1 cellular context compared by ENCODE assay signal in the genomic region with DNA sequence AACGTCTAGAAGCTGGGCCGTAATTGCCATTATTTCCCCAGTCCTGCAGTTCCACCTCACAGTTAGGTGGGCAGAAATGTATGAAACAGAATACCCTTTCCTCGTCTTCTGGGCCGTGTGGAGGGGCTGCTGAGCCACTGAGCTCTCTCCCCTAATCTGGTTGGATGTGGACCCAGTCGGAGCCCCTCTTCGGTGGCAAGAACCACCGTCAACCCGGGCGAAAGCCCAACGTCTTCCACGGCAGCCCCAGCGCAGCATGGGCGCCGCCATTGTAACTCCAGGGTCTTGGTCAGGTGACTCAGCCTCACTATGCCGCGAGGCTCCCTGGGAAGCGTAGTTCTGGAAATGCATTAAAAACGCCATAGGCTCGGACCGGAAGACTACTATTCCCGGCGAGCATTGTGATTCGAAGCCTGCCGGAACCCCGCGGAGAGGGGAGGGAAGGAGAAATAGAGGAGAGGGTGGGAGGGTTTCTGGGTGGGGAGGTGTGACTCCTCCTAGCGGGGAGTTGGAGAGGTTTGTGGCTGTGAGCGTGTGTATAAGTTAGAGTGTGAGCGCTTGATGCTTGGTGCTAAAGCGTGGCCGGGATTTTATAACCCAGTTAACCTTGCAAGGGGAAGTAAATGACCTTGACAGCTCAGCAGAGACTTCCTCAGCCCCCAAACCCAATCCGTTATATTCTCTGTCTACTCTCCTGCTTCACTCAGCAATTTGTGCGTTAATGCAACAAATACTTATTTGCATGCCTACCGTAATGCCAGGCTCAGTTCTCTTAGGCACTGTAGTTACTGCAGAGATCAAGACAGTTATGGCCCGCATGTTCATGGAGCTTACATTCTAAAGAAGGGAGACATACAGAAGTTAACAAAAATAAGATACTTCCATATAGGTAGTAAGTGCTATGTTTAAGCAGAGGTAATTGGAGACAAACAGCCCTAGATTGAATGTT.
TF ChIP-seq lines count a peak whose summit lies in the region.

A gene with protein sequence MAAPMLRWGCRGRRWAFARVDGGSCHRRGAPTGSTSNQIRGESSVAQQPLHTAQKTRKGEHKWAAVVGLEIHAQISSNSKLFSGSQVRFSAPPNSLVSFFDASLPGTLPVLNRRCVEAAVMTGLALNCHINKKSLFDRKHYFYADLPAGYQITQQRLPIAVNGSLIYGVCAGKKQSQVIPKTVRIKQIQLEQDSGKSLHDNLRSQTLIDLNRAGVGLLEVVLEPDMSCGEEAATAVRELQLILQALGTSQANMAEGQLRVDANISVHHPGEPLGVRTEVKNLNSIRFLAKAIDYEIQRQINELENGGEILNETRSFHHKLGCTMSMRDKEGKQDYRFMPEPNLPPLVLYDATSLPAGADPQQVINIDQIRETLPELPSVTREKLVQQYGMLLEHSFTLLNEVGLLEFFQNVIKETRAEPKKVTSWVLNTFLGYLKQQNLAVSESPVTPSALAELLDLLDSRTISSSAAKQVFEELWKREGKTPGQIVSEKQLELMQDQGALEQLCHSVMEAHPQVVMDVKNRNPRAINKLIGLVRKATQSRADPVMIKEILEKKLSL (minus strand): TSS at position 295 of the 949 bp plus-strand sequence. CDS start 25 bp downstream, at position 270.

TF ChIP-seq in HepG2, 621 proteins besides CTCF, POLR2A, EP300 and RAD21 (continued from another document and continues in another):
- TF ChIP-seq, protein P1, sequence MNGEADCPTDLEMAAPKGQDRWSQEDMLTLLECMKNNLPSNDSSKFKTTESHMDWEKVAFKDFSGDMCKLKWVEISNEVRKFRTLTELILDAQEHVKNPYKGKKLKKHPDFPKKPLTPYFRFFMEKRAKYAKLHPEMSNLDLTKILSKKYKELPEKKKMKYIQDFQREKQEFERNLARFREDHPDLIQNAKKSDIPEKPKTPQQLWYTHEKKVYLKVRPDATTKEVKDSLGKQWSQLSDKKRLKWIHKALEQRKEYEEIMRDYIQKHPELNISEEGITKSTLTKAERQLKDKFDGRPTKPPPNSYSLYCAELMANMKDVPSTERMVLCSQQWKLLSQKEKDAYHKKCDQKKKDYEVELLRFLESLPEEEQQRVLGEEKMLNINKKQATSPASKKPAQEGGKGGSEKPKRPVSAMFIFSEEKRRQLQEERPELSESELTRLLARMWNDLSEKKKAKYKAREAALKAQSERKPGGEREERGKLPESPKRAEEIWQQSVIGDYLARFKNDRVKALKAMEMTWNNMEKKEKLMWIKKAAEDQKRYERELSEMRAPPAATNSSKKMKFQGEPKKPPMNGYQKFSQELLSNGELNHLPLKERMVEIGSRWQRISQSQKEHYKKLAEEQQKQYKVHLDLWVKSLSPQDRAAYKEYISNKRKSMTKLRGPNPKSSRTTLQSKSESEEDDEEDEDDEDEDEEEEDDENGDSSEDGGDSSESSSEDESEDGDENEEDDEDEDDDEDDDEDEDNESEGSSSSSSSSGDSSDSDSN (CRISPR knock-in tag; IDR thresholded peaks at IDR 0.05), result peak; percentile 38; the same call in 1 of the 2 replicates
- TF ChIP-seq ZC3H13 (CRISPR knock-in tag; IDR thresholded peaks at IDR 0.05) (no peak), TEAD3 (CRISPR knock-in tag; optimal IDR thresholded peaks at IDR 0.05; ENCODE audit: borderline replicate concordance) (peak; percentile 23), SP4 (CRISPR knock-in tag; IDR thresholded peaks at IDR 0.05) (peak; percentile 66), CAMTA2 (CRISPR knock-in tag; IDR thresholded peaks at IDR 0.05; ENCODE audit: borderline replicate concordance) (no peak), SMAD3 (CRISPR knock-in tag; IDR thresholded peaks at IDR 0.05) (peak; percentile 74; the same call in 1 of the 2 replicates), KLF13 (CRISPR knock-in tag; IDR thresholded peaks at IDR 0.05) (no peak), ZNF75D (CRISPR knock-in tag; IDR thresholded peaks at IDR 0.05; ENCODE audit: borderline replicate concordance) (no peak), ZNF883 (CRISPR knock-in tag; IDR thresholded peaks at IDR 0.05; ENCODE audit: not compliant biosample characterization) (peak; percentile 41), DMAP1 (CRISPR knock-in tag; IDR thresholded peaks at IDR 0.05) (peak; percentile 75), HOXD1 (CRISPR knock-in tag; IDR thresholded peaks at IDR 0.05) (no peak), NFIC (IDR thresholded peaks at IDR 0.05; ENCODE audit: low read length) (peak; percentile 40; the same call in 1 of the 2 replicates), ZFP62 (CRISPR knock-in tag; IDR thresholded peaks at IDR 0.05) (no peak; the same call in 1 of the 2 replicates), ZNF121 (CRISPR knock-in tag; IDR thresholded peaks at IDR 0.05) (no peak), HNF4G (IDR thresholded peaks at IDR 0.05; ENCODE audit: borderline replicate concordance, low read depth, low read length) (no peak), HNF4G (CRISPR knock-in tag; IDR thresholded peaks at IDR 0.05; ENCODE audit: borderline replicate concordance, low read depth) (no peak), ZSCAN29 (CRISPR knock-in tag; conservative IDR thresholded peaks at IDR 0.05) (no peak), GTF3A (CRISPR knock-in tag; conservative IDR thresholded peaks at IDR 0.05) (no peak), ZNF441 (CRISPR knock-in tag; IDR thresholded peaks at IDR 0.05; ENCODE audit: borderline replicate concordance) (no peak), MBD4 (IDR thresholded peaks at IDR 0.05; ENCODE audit: borderline replicate concordance, low read length) (no peak), ZNF816 (CRISPR knock-in tag; IDR thresholded peaks at IDR 0.05; ENCODE audit: borderline replicate concordance) (no peak), ZNF543 (CRISPR knock-in tag; IDR thresholded peaks at IDR 0.05) (no peak), HOXA9 (CRISPR knock-in tag; IDR thresholded peaks at IDR 0.05; ENCODE audit: borderline replicate concordance) (0 out of 2 replicates have a peak, but pooled peaks have one; percentile 53), ZNF256 (CRISPR knock-in tag; conservative IDR thresholded peaks at IDR 0.05) (no peak), ZNF333 (CRISPR knock-in tag; IDR thresholded peaks at IDR 0.05; ENCODE audit: borderline replicate concordance) (peak; percentile 56; the same call in 1 of the 2 replicates), MED13 (CRISPR knock-in tag; IDR thresholded peaks at IDR 0.05) (no peak), ZNF33B (CRISPR knock-in tag; IDR thresholded peaks at IDR 0.05) (no peak), ZNF451 (CRISPR knock-in tag; IDR thresholded peaks at IDR 0.05) (no peak)
- TF ChIP-seq, protein P2, sequence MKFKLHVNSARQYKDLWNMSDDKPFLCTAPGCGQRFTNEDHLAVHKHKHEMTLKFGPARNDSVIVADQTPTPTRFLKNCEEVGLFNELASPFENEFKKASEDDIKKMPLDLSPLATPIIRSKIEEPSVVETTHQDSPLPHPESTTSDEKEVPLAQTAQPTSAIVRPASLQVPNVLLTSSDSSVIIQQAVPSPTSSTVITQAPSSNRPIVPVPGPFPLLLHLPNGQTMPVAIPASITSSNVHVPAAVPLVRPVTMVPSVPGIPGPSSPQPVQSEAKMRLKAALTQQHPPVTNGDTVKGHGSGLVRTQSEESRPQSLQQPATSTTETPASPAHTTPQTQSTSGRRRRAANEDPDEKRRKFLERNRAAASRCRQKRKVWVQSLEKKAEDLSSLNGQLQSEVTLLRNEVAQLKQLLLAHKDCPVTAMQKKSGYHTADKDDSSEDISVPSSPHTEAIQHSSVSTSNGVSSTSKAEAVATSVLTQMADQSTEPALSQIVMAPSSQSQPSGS (CRISPR knock-in tag; IDR thresholded peaks at IDR 0.05), result peak; percentile 67
- TF ChIP-seq, protein P3, sequence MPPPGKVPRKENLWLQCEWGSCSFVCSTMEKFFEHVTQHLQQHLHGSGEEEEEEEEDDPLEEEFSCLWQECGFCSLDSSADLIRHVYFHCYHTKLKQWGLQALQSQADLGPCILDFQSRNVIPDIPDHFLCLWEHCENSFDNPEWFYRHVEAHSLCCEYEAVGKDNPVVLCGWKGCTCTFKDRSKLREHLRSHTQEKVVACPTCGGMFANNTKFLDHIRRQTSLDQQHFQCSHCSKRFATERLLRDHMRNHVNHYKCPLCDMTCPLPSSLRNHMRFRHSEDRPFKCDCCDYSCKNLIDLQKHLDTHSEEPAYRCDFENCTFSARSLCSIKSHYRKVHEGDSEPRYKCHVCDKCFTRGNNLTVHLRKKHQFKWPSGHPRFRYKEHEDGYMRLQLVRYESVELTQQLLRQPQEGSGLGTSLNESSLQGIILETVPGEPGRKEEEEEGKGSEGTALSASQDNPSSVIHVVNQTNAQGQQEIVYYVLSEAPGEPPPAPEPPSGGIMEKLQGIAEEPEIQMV (CRISPR knock-in tag; IDR thresholded peaks at IDR 0.05; ENCODE audit: low read depth), result no peak
- TF ChIP-seq, protein P4, sequence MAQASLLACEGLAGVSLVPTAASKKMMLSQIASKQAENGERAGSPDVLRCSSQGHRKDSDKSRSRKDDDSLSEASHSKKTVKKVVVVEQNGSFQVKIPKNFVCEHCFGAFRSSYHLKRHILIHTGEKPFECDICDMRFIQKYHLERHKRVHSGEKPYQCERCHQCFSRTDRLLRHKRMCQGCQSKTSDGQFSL (CRISPR knock-in tag; IDR thresholded peaks at IDR 0.05), result 0 out of 2 replicates have a peak, but pooled peaks have one; percentile 24
- TF ChIP-seq, protein P5, sequence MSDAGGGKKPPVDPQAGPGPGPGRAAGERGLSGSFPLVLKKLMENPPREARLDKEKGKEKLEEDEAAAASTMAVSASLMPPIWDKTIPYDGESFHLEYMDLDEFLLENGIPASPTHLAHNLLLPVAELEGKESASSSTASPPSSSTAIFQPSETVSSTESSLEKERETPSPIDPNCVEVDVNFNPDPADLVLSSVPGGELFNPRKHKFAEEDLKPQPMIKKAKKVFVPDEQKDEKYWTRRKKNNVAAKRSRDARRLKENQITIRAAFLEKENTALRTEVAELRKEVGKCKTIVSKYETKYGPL (CRISPR knock-in tag; IDR thresholded peaks at IDR 0.05), result no peak
- TF ChIP-seq, protein P6, sequence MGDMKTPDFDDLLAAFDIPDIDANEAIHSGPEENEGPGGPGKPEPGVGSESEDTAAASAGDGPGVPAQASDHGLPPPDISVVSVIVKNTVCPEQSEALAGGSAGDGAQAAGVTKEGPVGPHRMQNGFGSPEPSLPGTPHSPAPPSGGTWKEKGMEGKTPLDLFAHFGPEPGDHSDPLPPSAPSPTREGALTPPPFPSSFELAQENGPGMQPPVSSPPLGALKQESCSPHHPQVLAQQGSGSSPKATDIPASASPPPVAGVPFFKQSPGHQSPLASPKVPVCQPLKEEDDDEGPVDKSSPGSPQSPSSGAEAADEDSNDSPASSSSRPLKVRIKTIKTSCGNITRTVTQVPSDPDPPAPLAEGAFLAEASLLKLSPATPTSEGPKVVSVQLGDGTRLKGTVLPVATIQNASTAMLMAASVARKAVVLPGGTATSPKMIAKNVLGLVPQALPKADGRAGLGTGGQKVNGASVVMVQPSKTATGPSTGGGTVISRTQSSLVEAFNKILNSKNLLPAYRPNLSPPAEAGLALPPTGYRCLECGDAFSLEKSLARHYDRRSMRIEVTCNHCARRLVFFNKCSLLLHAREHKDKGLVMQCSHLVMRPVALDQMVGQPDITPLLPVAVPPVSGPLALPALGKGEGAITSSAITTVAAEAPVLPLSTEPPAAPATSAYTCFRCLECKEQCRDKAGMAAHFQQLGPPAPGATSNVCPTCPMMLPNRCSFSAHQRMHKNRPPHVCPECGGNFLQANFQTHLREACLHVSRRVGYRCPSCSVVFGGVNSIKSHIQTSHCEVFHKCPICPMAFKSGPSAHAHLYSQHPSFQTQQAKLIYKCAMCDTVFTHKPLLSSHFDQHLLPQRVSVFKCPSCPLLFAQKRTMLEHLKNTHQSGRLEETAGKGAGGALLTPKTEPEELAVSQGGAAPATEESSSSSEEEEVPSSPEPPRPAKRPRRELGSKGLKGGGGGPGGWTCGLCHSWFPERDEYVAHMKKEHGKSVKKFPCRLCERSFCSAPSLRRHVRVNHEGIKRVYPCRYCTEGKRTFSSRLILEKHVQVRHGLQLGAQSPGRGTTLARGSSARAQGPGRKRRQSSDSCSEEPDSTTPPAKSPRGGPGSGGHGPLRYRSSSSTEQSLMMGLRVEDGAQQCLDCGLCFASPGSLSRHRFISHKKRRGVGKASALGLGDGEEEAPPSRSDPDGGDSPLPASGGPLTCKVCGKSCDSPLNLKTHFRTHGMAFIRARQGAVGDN (CRISPR knock-in tag; IDR thresholded peaks at IDR 0.05), result peak; percentile 58
- TF ChIP-seq, protein P7, sequence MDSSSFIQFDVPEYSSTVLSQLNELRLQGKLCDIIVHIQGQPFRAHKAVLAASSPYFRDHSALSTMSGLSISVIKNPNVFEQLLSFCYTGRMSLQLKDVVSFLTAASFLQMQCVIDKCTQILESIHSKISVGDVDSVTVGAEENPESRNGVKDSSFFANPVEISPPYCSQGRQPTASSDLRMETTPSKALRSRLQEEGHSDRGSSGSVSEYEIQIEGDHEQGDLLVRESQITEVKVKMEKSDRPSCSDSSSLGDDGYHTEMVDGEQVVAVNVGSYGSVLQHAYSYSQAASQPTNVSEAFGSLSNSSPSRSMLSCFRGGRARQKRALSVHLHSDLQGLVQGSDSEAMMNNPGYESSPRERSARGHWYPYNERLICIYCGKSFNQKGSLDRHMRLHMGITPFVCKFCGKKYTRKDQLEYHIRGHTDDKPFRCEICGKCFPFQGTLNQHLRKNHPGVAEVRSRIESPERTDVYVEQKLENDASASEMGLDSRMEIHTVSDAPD (CRISPR knock-in tag; IDR thresholded peaks at IDR 0.05), result no peak
- TF ChIP-seq, protein P8, sequence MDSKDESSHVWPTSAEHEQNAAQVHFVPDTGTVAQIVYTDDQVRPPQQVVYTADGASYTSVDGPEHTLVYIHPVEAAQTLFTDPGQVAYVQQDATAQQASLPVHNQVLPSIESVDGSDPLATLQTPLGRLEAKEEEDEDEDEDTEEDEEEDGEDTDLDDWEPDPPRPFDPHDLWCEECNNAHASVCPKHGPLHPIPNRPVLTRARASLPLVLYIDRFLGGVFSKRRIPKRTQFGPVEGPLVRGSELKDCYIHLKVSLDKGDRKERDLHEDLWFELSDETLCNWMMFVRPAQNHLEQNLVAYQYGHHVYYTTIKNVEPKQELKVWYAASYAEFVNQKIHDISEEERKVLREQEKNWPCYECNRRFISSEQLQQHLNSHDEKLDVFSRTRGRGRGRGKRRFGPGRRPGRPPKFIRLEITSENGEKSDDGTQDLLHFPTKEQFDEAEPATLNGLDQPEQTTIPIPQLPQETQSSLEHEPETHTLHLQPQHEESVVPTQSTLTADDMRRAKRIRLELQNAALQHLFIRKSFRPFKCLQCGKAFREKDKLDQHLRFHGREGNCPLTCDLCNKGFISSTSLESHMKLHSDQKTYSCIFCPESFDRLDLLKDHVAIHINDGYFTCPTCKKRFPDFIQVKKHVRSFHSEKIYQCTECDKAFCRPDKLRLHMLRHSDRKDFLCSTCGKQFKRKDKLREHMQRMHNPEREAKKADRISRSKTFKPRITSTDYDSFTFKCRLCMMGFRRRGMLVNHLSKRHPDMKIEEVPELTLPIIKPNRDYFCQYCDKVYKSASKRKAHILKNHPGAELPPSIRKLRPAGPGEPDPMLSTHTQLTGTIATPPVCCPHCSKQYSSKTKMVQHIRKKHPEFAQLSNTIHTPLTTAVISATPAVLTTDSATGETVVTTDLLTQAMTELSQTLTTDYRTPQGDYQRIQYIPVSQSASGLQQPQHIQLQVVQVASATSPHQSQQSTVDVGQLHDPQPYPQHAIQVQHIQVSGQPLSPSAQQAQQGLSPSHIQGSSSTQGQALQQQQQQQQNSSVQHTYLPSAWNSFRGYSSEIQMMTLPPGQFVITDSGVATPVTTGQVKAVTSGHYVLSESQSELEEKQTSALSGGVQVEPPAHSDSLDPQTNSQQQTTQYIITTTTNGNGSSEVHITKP (CRISPR knock-in tag; IDR thresholded peaks at IDR 0.05; ENCODE audit: low read depth), result 0 out of 2 replicates have a peak, but pooled peaks have one; percentile 24
